ENCODE assay signal across 1 cellular context in genomic region chr18:21557607-21558253, GRCh38.
TF ChIP-seq lines count a peak whose summit lies in the region.

No MANE protein-coding gene starts in this region.

TF ChIP-seq in GM12878, 131 proteins besides CTCF, POLR2A, EP300 and RAD21 (continued from another document):
- TF ChIP-seq MLLT1 (IDR thresholded peaks at IDR 0.05) = no peak
- TF ChIP-seq BHLHE40 (IDR thresholded peaks at IDR 0.05; ENCODE audit: borderline replicate concordance in 1 of 2, low read depth in 2 of 2, low read length in 1 of 2) = no peak
- TF ChIP-seq NR2F1 (conservative IDR thresholded peaks at IDR 0.05) = no peak
- TF ChIP-seq USF2 (IDR thresholded peaks at IDR 0.05; ENCODE audit: borderline replicate concordance, low read depth, low read length) = no peak
- no peak for TF ChIP-seq RB1 (IDR thresholded peaks at IDR 0.05; ENCODE audit: borderline replicate concordance)
- TF ChIP-seq SP1 (IDR thresholded peaks at IDR 0.05; ENCODE audit: low read depth, low read length) = no peak
- TF ChIP-seq NR2C1 (IDR thresholded peaks at IDR 0.05) = no peak
